ENCODE assay signal across 9 cellular contexts in the genomic region with DNA sequence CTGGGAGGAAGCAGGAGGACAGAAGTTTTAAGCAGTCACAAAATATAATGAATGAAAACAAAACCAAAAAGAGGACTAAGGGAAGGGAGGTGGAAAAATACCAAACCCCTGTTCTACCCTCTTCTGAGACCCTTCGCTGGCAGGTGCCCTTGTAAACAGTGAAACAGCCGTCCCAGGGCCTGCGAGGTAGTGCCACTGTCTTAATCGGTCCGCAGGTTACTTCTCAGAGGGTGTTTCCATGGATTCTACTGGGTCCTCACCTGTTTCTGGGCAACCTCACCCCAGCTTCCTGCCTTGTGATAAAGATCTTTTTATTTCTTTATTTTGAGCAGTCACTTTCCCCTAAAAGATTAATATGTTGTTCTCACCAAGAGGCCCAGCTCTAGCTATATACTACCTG.
DNase-seq lines count a peak whose midpoint lies in the region; ATAC-seq and TF ChIP-seq lines count a peak whose summit lies in the region.
"Had no signal": no experiment of that assay in that cellular context is flagged by ENCODE, and none has a peak within 500 bp of the region (broad histone marks: within the 10 kb centered on the region; RNA-seq: fewer than 3 reads in every experiment).

No MANE protein-coding gene starts in this region.

- H3K36me3 Mint-ChIP-seq in activated CD4-positive, alpha-beta T cell treated with anti-CD3 and anti-CD28 coated beads for 36 hours (ENCODE audit: low read depth), result no peaks in the 10 kb centered on the region
- H3K36me3 Mint-ChIP-seq in stimulated activated memory B cell treated with anti-CD40 and anti-IgM and Interleukin-4, amounts not matched to agents 10 μg/mL and 1 μg/mL and 100 μg/mL, for 72 hours, result no peaks in the 10 kb centered on the region

- intact Hi-C loops in activated CD4-positive, alpha-beta T cell treated with anti-CD3 and anti-CD28 coated beads for 36 hours (cut with DNase I, micrococcal nuclease), result loop anchor here (1.0 to 5.0 kb wide), 8 partner anchors 27 to 331 kb away; a partner anchor contains a TSS

- H3K27ac ChIP-seq in epithelial cell of prostate, result peak overlapping the region; percentile 61
- H3K27ac ChIP-seq: C4-2B had no signal

- no peaks in the 10 kb centered on the region for H3K9me3 Mint-ChIP-seq in activated CD4-positive, alpha-beta T cell treated with anti-CD3 and anti-CD28 coated beads for 36 hours (ENCODE audit: low read depth)
- H3K9me3 Mint-ChIP-seq in stimulated activated memory B cell treated with anti-CD40 and anti-IgM and Interleukin-4, amounts not matched to agents 10 μg/mL and 1 μg/mL and 100 μg/mL, for 72 hours, result peaks cover 6% of the 10 kb centered on the region

- H3K27me3 Mint-ChIP-seq in activated CD4-positive, alpha-beta T cell treated with anti-CD3 and anti-CD28 coated beads for 36 hours, result no peaks in the 10 kb centered on the region
- no peaks in the 10 kb centered on the region for H3K27me3 Mint-ChIP-seq in stimulated activated memory B cell treated with anti-CD40 and anti-IgM and Interleukin-4, amounts not matched to agents 10 μg/mL and 1 μg/mL and 100 μg/mL, for 72 hours

- DNase-seq in activated CD4-positive, alpha-beta T cell treated with anti-CD3 and anti-CD28 coated beads for 36 hours, result peak; percentile 30
- DNase-seq in activated CD4-positive, alpha-beta T cell treated with anti-CD3 and anti-CD28 coated beads for 4 hours, result no peak
- DNase-seq in SK-MEL-5 (ENCODE audit: low read depth, low spot score) (peak; percentile 10), epithelial cell of prostate (ENCODE audit: low read depth, low spot score) (no peak), GM20000 (ENCODE audit: low spot score) (no peak)
- no peak for DNase-seq in stimulated activated CD4-positive, alpha-beta T cell treated with anti-CD3 and anti-CD28 coated beads, Interleukin-12 subunit alpha, Interleukin-12 subunit beta, amount 100 ng/mL, for 4 hours

- POLR2A ChIA-PET in activated CD4-positive, alpha-beta T cell treated with anti-CD3 and anti-CD28 coated beads for 36 hours (lab: Charles Lee), result no interaction called here

- no peak for ATAC-seq in activated CD4-positive, alpha-beta T cell treated with anti-CD3 and anti-CD28 coated beads for 36 hours
- no peak for ATAC-seq in stimulated activated memory B cell treated with anti-CD40 and anti-IgM and Interleukin-4, amounts not matched to agents 10 μg/mL and 1 μg/mL and 100 μg/mL, for 72 hours
- ATAC-seq in GM21619 (IDR thresholded peaks at IDR 0.05; ENCODE audit: unreplicated experiment), result no peak

- peak overlapping the region; percentile 80 for H3K27ac Mint-ChIP-seq in activated CD4-positive, alpha-beta T cell treated with anti-CD3 and anti-CD28 coated beads for 36 hours
- peak overlapping the region; percentile 64 for H3K27ac Mint-ChIP-seq in stimulated activated memory B cell treated with anti-CD40 and anti-IgM and Interleukin-4, amounts not matched to agents 10 μg/mL and 1 μg/mL and 100 μg/mL, for 72 hours

- in situ Hi-C loops in SK-MEL-5 (cut with HindIII; ENCODE audit: low pct_unique_long_range_greater_than_20kb, low sequenced_read_pairs), result no loop called here

- CTCF ChIA-PET in activated CD4-positive, alpha-beta T cell treated with anti-CD3 and anti-CD28 coated beads for 36 hours (lab: Charles Lee), result interaction anchor here (0.8 to 5.7 kb wide), 33 partner anchors 14 to 266 kb away, joined by 3 to 94 read pairs (median 7); a partner anchor contains a TSS

- no peak for TF ChIP-seq CTCF in GM20000 (IDR thresholded peaks at IDR 0.05; ENCODE audit: extremely low read depth, missing control alignments)

- peaks cover 44% of the 10 kb centered on the region for H3K4me1 Mint-ChIP-seq in activated CD4-positive, alpha-beta T cell treated with anti-CD3 and anti-CD28 coated beads for 36 hours
- H3K4me1 Mint-ChIP-seq in stimulated activated memory B cell treated with anti-CD40 and anti-IgM and Interleukin-4, amounts not matched to agents 10 μg/mL and 1 μg/mL and 100 μg/mL, for 72 hours, result peaks cover 41% of the 10 kb centered on the region

- H3K4me3 Mint-ChIP-seq in activated CD4-positive, alpha-beta T cell treated with anti-CD3 and anti-CD28 coated beads for 36 hours, result peak overlapping the region; percentile 39
- H3K4me3 Mint-ChIP-seq in stimulated activated memory B cell treated with anti-CD40 and anti-IgM and Interleukin-4, amounts not matched to agents 10 μg/mL and 1 μg/mL and 100 μg/mL, for 72 hours, result no peak overlapping the region

Comparison
In these comparisons a context has a peak if more than half of its experiments do, and no peak if none do; other contexts are left out.
1. DNase-seq: peak in activated CD4-positive, alpha-beta T cell treated with anti-CD3 and anti-CD28 coated beads for 36 hours (single experiment) and SK-MEL-5 (single experiment); none in activated CD4-positive, alpha-beta T cell treated with anti-CD3 and anti-CD28 coated beads for 4 hours (0 of 2), epithelial cell of prostate (single experiment), stimulated activated CD4-positive, alpha-beta T cell treated with anti-CD3 and anti-CD28 coated beads, Interleukin-12 subunit alpha, Interleukin-12 subunit beta, amount 100 ng/mL, for 4 hours (single experiment) and GM20000 (single experiment).